In genomic region chr1:43021547-43022474, GRCh38 we compare ENCODE assay signal across 22 cellular contexts.
DNase-seq lines count a peak whose midpoint lies in the region; ATAC-seq, FAIRE-seq and TF ChIP-seq lines count a peak whose summit lies in the region.
"Had no signal": no experiment of that assay in that cellular context is flagged by ENCODE, and none has a peak within 500 bp of the region (broad histone marks: within the 10 kb centered on the region; RNA-seq: fewer than 3 reads in every experiment).

No MANE protein-coding gene starts in this region.

- H3K4me2 ChIP-seq in astrocyte (ENCODE audit: low read length): no peak overlapping the region

- CTCF ChIA-PET in A673 (lab: Charles Lee): no interaction called here

- no peaks in the 10 kb centered on the region for H3K36me3 ChIP-seq in astrocyte (ENCODE audit: insufficient read depth, low read length)
- no peaks in the 10 kb centered on the region for H3K36me3 ChIP-seq in esophagus squamous epithelium
- H3K36me3 ChIP-seq in A673 (ENCODE audit: insufficient read depth, low read length, poor library complexity, severe bottlenecking): no peaks in the 10 kb centered on the region
- H3K36me3 ChIP-seq: left lung had no signal

- H3K9me3 Mint-ChIP-seq in astrocyte (ENCODE audit: unreplicated experiment): peaks cover 2% of the 10 kb centered on the region
- no peaks in the 10 kb centered on the region for H3K9me3 Mint-ChIP-seq in stimulated activated naive B cell treated with anti-CD40 and anti-IgM and Interleukin-4, amounts not matched to agents 10 μg/mL and 1 μg/mL and 100 μg/mL, for 72 hours
- H3K9me3 Mint-ChIP-seq: activated CD4-positive, alpha-beta T cell treated with anti-CD3 and anti-CD28 coated beads, Interleukin-2, amount 10 ng/mL, durations not matched to agents 24 days and 14 days; activated naive CD8-positive, alpha-beta T cell treated with anti-CD3 and anti-CD28 coated beads, Interleukin-2, amount 10 ng/mL, durations not matched to agents 7 days and 5 days; activated T-helper 17 cell treated with anti-CD3 and anti-CD28 coated beads, Interleukin-2, amount 50 U/mL, for 72 hours; nephron progenitor cell had no signal

- peak in 1 of 4 donors; percentile 10 for TF ChIP-seq POLR2A in esophagus squamous epithelium (IDR thresholded peaks at IDR 0.05)

- H3K27me3 ChIP-seq in astrocyte (ENCODE audit: insufficient read depth, low read length) (peaks cover 2% of the 10 kb centered on the region), esophagus squamous epithelium (no peaks in the 10 kb centered on the region), A673 (replicated peaks; ENCODE audit: insufficient read depth, low read depth, low read length, poor library complexity) (no peaks in the 10 kb centered on the region)
- H3K27me3 ChIP-seq: left lung had no signal

- ATAC-seq in stimulated activated naive B cell treated with anti-CD40 and anti-IgM and Interleukin-4, amounts not matched to agents 10 μg/mL and 1 μg/mL and 100 μg/mL, for 72 hours (replicated peaks): no peak
- ATAC-seq: activated T-helper 17 cell treated with anti-CD3 and anti-CD28 coated beads, Interleukin-2, amount 50 U/mL, for 72 hours; left lung; Panc1; T-helper 17 cell had no signal

- BruUV-seq in A673 (replicated peaks; lab: Mats Ljungman, UMichigan): no TSS peak

- POLR2A ChIA-PET in A673 (lab: Charles Lee; ENCODE audit: low non-redundant PET): no interaction called here

- WGBS in esophagus squamous epithelium, 2 donors: 36 to 42% methylated on average over 10 to 14 of the region's 14 CpGs

- peak; percentile 33 for DNase-seq in LNCaP clone FGC (ENCODE audit: low read depth)
- no peak for DNase-seq in astrocyte (ENCODE audit: low read depth)
- no peak for DNase-seq in esophagus squamous epithelium (lab: John Stamatoyannopoulos, UW)
- peak; percentile 65 for DNase-seq in renal cortical epithelial cell (ENCODE audit: low read depth)
- no peak for DNase-seq in activated gamma-delta T cell (lab: John Stamatoyannopoulos, UW)
- no peak for DNase-seq in A673 (ENCODE audit: low spot score)
- DNase-seq in activated CD4-positive, CD25-positive, alpha-beta regulatory T cell treated with anti-CD3 and anti-CD28 coated beads, Interleukin-2, amount 50 U/mL, for 72 hours: no peak
- DNase-seq in stimulated activated naive B cell treated with anti-CD40 and anti-IgM and Interleukin-4, amounts not matched to agents 10 μg/mL and 1 μg/mL and 100 μg/mL, for 72 hours: no peak
- DNase-seq: activated CD4-positive, alpha-beta T cell treated with anti-CD3 and anti-CD28 coated beads, Interleukin-2, amount 10 ng/mL, durations not matched to agents 24 days and 14 days; activated naive CD8-positive, alpha-beta T cell treated with anti-CD3 and anti-CD28 coated beads, Interleukin-2, amount 10 ng/mL, durations not matched to agents 7 days and 5 days; CD4-positive, CD25-positive, alpha-beta regulatory T cell; effector CD4-positive, alpha-beta T cell; HCEC 1CT; left lung; NCI-H1048; NCI-H1930; NCI-H446; nephron progenitor cell; T-helper 17 cell had no signal

- H3K9me3 ChIP-seq in astrocyte (ENCODE audit: insufficient read depth, low read depth, low read length) (no peaks in the 10 kb centered on the region), esophagus squamous epithelium (no peaks in the 10 kb centered on the region), A673 (ENCODE audit: low read depth, low read length, poor library complexity, severe bottlenecking) (no peaks in the 10 kb centered on the region)
- H3K9me3 ChIP-seq: left lung had no signal

- no peak overlapping the region for H3K4me3 ChIP-seq in LNCaP clone FGC (ENCODE audit: low read depth, low read length)
- H3K4me3 ChIP-seq in astrocyte (ENCODE audit: insufficient read depth, low read depth, low read length): no peak overlapping the region
- no peak overlapping the region for H3K4me3 ChIP-seq in esophagus squamous epithelium
- H3K4me3 ChIP-seq in A673 (ENCODE audit: low read depth, low read length, poor library complexity, severe bottlenecking): no peak overlapping the region
- H3K4me3 ChIP-seq: left lung had no signal

- H3K27ac ChIP-seq in astrocyte (ENCODE audit: low read depth, low read length): no peak overlapping the region
- H3K27ac ChIP-seq in esophagus squamous epithelium: peak overlapping the region; percentile 75 to 87 (median 81)
- H3K27ac ChIP-seq in A673 (ENCODE audit: low read depth, low read length, poor library complexity, severe bottlenecking): no peak overlapping the region
- H3K27ac ChIP-seq: left lung had no signal

- H2AFZ ChIP-seq in astrocyte (ENCODE audit: low read depth, low read length): peak overlapping the region; percentile 35

- intact Hi-C loops in esophagus squamous epithelium (cut with DNase I) (no loop called here), A673 (cut with micrococcal nuclease; ENCODE audit: unreplicated experiment) (no loop called here)

- no peaks in the 10 kb centered on the region for H3K79me2 ChIP-seq in astrocyte (ENCODE audit: insufficient read depth, low read length)

- no peaks in the 10 kb centered on the region for H3K4me1 Mint-ChIP-seq in astrocyte (ENCODE audit: low read depth, unreplicated experiment)
- no peaks in the 10 kb centered on the region for H3K4me1 Mint-ChIP-seq in stimulated activated naive B cell treated with anti-CD40 and anti-IgM and Interleukin-4, amounts not matched to agents 10 μg/mL and 1 μg/mL and 100 μg/mL, for 72 hours
- H3K4me1 Mint-ChIP-seq: activated CD4-positive, alpha-beta T cell treated with anti-CD3 and anti-CD28 coated beads, Interleukin-2, amount 10 ng/mL, durations not matched to agents 24 days and 14 days; activated naive CD8-positive, alpha-beta T cell treated with anti-CD3 and anti-CD28 coated beads, Interleukin-2, amount 10 ng/mL, durations not matched to agents 7 days and 5 days; CD4-positive, CD25-positive, alpha-beta regulatory T cell; T-helper 17 cell had no signal

- H3K4me3 Mint-ChIP-seq in astrocyte (ENCODE audit: unreplicated experiment): no peak overlapping the region
- H3K4me3 Mint-ChIP-seq in stimulated activated naive B cell treated with anti-CD40 and anti-IgM and Interleukin-4, amounts not matched to agents 10 μg/mL and 1 μg/mL and 100 μg/mL, for 72 hours: no peak overlapping the region
- H3K4me3 Mint-ChIP-seq: activated CD4-positive, alpha-beta T cell treated with anti-CD3 and anti-CD28 coated beads, Interleukin-2, amount 10 ng/mL, durations not matched to agents 24 days and 14 days; activated naive CD8-positive, alpha-beta T cell treated with anti-CD3 and anti-CD28 coated beads, Interleukin-2, amount 10 ng/mL, durations not matched to agents 7 days and 5 days; activated T-helper 17 cell treated with anti-CD3 and anti-CD28 coated beads, Interleukin-2, amount 50 U/mL, for 72 hours; CD4-positive, CD25-positive, alpha-beta regulatory T cell; nephron progenitor cell; T-helper 17 cell had no signal

- no peaks in the 10 kb centered on the region for H4K20me1 ChIP-seq in astrocyte (ENCODE audit: insufficient read depth, low read length)

- TF ChIP-seq CTCF in LNCaP clone FGC (IDR thresholded peaks at IDR 0.05; ENCODE audit: control insufficient read depth, extremely low read depth, insufficient read depth): no peak
- TF ChIP-seq CTCF in astrocyte (IDR thresholded peaks at IDR 0.05; ENCODE audit: insufficient read depth, low read depth, low read length): no peak
- TF ChIP-seq CTCF in esophagus squamous epithelium (IDR thresholded peaks at IDR 0.05): no peak
- TF ChIP-seq CTCF in A673 (conservative IDR thresholded peaks at IDR 0.05; ENCODE audit: low read depth, low read length): no peak

- H3K27ac Mint-ChIP-seq in astrocyte (ENCODE audit: unreplicated experiment): no peak overlapping the region
- no peak overlapping the region for H3K27ac Mint-ChIP-seq in stimulated activated naive B cell treated with anti-CD40 and anti-IgM and Interleukin-4, amounts not matched to agents 10 μg/mL and 1 μg/mL and 100 μg/mL, for 72 hours
- H3K27ac Mint-ChIP-seq: activated CD4-positive, alpha-beta T cell treated with anti-CD3 and anti-CD28 coated beads, Interleukin-2, amount 10 ng/mL, durations not matched to agents 24 days and 14 days; activated naive CD8-positive, alpha-beta T cell treated with anti-CD3 and anti-CD28 coated beads, Interleukin-2, amount 10 ng/mL, durations not matched to agents 7 days and 5 days; activated T-helper 17 cell treated with anti-CD3 and anti-CD28 coated beads, Interleukin-2, amount 50 U/mL, for 72 hours; CD4-positive, CD25-positive, alpha-beta regulatory T cell; nephron progenitor cell; T-helper 17 cell had no signal

- FAIRE-seq in astrocyte (lab: Jason Lieb, UNC): no peak
- FAIRE-seq: GM18507 had no signal

- no peak overlapping the region for H3K9ac ChIP-seq in astrocyte (ENCODE audit: low read length)

- H3K27me3 Mint-ChIP-seq in astrocyte (ENCODE audit: low read depth, unreplicated experiment): peaks cover 16% of the 10 kb centered on the region
- peaks cover 5% of the 10 kb centered on the region in 2 donors for H3K27me3 Mint-ChIP-seq in stimulated activated naive B cell treated with anti-CD40 and anti-IgM and Interleukin-4, amounts not matched to agents 10 μg/mL and 1 μg/mL and 100 μg/mL, for 72 hours

- H3K36me3 Mint-ChIP-seq in astrocyte (ENCODE audit: low read depth, unreplicated experiment): no peaks in the 10 kb centered on the region
- no peaks in the 10 kb centered on the region for H3K36me3 Mint-ChIP-seq in stimulated activated naive B cell treated with anti-CD40 and anti-IgM and Interleukin-4, amounts not matched to agents 10 μg/mL and 1 μg/mL and 100 μg/mL, for 72 hours
- H3K36me3 Mint-ChIP-seq: activated naive CD8-positive, alpha-beta T cell treated with anti-CD3 and anti-CD28 coated beads, Interleukin-2, amount 10 ng/mL, durations not matched to agents 7 days and 5 days; CD4-positive, CD25-positive, alpha-beta regulatory T cell had no signal

- H3K4me1 ChIP-seq in astrocyte (ENCODE audit: insufficient read depth, low read length) (no peaks in the 10 kb centered on the region), esophagus squamous epithelium (peaks cover 9 to 59% (median 15%) of the 10 kb centered on the region in 3 donors), A673 (ENCODE audit: insufficient read depth, low read length, poor library complexity, severe bottlenecking) (no peaks in the 10 kb centered on the region)
- H3K4me1 ChIP-seq: left lung had no signal

Comparison
In these comparisons a context has a peak if more than half of its experiments do, and no peak if none do; other contexts are left out.
1. DNase-seq: peak in LNCaP clone FGC (single experiment) and renal cortical epithelial cell (single experiment); none in astrocyte (single experiment), esophagus squamous epithelium (single experiment), activated gamma-delta T cell (single experiment), A673 (single experiment), activated CD4-positive, CD25-positive, alpha-beta regulatory T cell treated with anti-CD3 and anti-CD28 coated beads, Interleukin-2, amount 50 U/mL, for 72 hours (single experiment) and stimulated activated naive B cell treated with anti-CD40 and anti-IgM and Interleukin-4, amounts not matched to agents 10 μg/mL and 1 μg/mL and 100 μg/mL, for 72 hours (single experiment).
2. H3K27ac ChIP-seq: peak in esophagus squamous epithelium (4 of 4); none in astrocyte (single experiment) and A673 (single experiment).